6 cellular contexts compared by ENCODE assay signal in genomic region chr11:62592216-62592815, GRCh38. TPM values are rescaled to one million over a fixed set of nuclear protein-coding genes. Genes with fewer than 3 reads are reported as not detected.
DNase-seq lines count a peak whose midpoint lies in the region; ATAC-seq and TF ChIP-seq lines count a peak whose summit lies in the region.

No MANE protein-coding gene starts in this region.

- H3K27ac ChIP-seq in AG04450 (ENCODE audit: low read depth, low read length) (peak overlapping the region; percentile 80), gastroesophageal sphincter (peak overlapping the region; percentile 82 to 97 (median 92)), suprapubic skin (peak overlapping the region; percentile 95)

- no peaks in the 10 kb centered on the region; the same call in 1 of the 2 replicates for H3K9me3 ChIP-seq in AG04450 (ENCODE audit: control insufficient read depth, insufficient read depth, low read length)
- H3K9me3 ChIP-seq in NT2/D1 (ENCODE audit: insufficient read depth, low read length): no peaks in the 10 kb centered on the region
- H3K9me3 ChIP-seq in gastroesophageal sphincter: no peaks in the 10 kb centered on the region
- H3K9me3 ChIP-seq in suprapubic skin: no peaks in the 10 kb centered on the region

- H3K27me3 ChIP-seq in AG04450 (ENCODE audit: control insufficient read depth, insufficient read depth, low read length) (no peaks in the 10 kb centered on the region), NT2/D1 (ENCODE audit: insufficient read depth, insufficient read length) (no peaks in the 10 kb centered on the region), gastroesophageal sphincter (no peaks in the 10 kb centered on the region), suprapubic skin (no peaks in the 10 kb centered on the region)

- 8 to 35% methylated on average over 5 of the region's 11 CpGs for WGBS in gastroesophageal sphincter (ENCODE audit: low coverage in 1 of 2), 2 donors
- WGBS in suprapubic skin: 20% methylated on average over 8 of the region's 11 CpGs

- POLR2A ChIA-PET in AG04450 (lab: Yijun Ruan, JAX): interaction anchor here (1.0 to 2.6 kb wide), 19 partner anchors 9 to 249 kb away, joined by 3 to 67 read pairs (median 7); partner anchors contain the start of genes AHNAK, B3GAT3, C11orf98 and CSKMT

- H3K9ac ChIP-seq in NT2/D1 (ENCODE audit: insufficient read length, low read depth): peak overlapping the region; percentile 89

- H3K4me1 ChIP-seq in NT2/D1 (ENCODE audit: insufficient read depth, insufficient read length) (peaks cover 14% of the 10 kb centered on the region), gastroesophageal sphincter (peaks cover 0 to 52% (median 22%) of the 10 kb centered on the region in 3 donors), suprapubic skin (peaks cover 38% of the 10 kb centered on the region)

- TF ChIP-seq CTCF in AG04450 (IDR thresholded peaks at IDR 0.05; ENCODE audit: low read depth, low read length): no peak
- no peak for TF ChIP-seq CTCF in gastroesophageal sphincter (IDR thresholded peaks at IDR 0.05)
- no peak for TF ChIP-seq CTCF in suprapubic skin (IDR thresholded peaks at IDR 0.05)

- peaks cover 65% of the 10 kb centered on the region for H3K36me3 ChIP-seq in NT2/D1 (ENCODE audit: insufficient read depth, insufficient read length, low read length)
- peaks cover 0 to 59% of the 10 kb centered on the region in 2 donors for H3K36me3 ChIP-seq in gastroesophageal sphincter
- peaks cover 53% of the 10 kb centered on the region for H3K36me3 ChIP-seq in suprapubic skin

- CTCF ChIA-PET in AG04450 (lab: Charles Lee): interaction anchor here (0.6 to 3.9 kb wide), 12 partner anchors 8 to 198 kb away, joined by 3 to 14 read pairs (median 6); partner anchors contain the start of gene B3GAT3

- H3K4me3 ChIP-seq in AG04450 (ENCODE audit: low read depth, low read length) (peak overlapping the region; percentile 68), NT2/D1 (ENCODE audit: insufficient read length, low read depth) (peak overlapping the region; percentile 39), gastroesophageal sphincter (peak overlapping the region; percentile 39 to 57), suprapubic skin (peak overlapping the region; percentile 88)

- ATAC-seq in gastroesophageal sphincter: no peak
- ATAC-seq in HG02852 (IDR thresholded peaks at IDR 0.05; ENCODE audit: unreplicated experiment): no peak

- no peak for DNase-seq in AG04450 (ENCODE audit: low read depth, low spot score)
- no peak for DNase-seq in NT2/D1 (ENCODE audit: low read depth, low spot score)
- DNase-seq in suprapubic skin (ENCODE audit: low spot score in 2 of 2): no peak
- DNase-seq in effector CD8-positive, alpha-beta T cell (lab: John Stamatoyannopoulos, UW): no peak

- TF ChIP-seq POLR2A in gastroesophageal sphincter (IDR thresholded peaks at IDR 0.05) (no peak), suprapubic skin (IDR thresholded peaks at IDR 0.05) (no peak)

- TF ChIP-seq EP300 in gastroesophageal sphincter (IDR thresholded peaks at IDR 0.05) (no peak), suprapubic skin (IDR thresholded peaks at IDR 0.05) (no peak)

RNA-seq across cellular contexts. Expression of gene TUT1, which starts 1.0 kb away (rescaled TPM):
- 7.8 and 9.0 TPM in 2 replicates for polyA plus RNA-seq in AG04450 (2011; rRNA removed)
- 6.3 and 6.4 TPM in 2 replicates for polyA minus RNA-seq in AG04450 (2011; rRNA and poly(A)+ RNA removed)
- 1 to 10 TPM; 3.8 to 9.6 (median 7.6) TPM for total RNA-seq in gastroesophageal sphincter
- total RNA-seq in suprapubic skin: 10 to 100 TPM in 3 of 4 donors, 1 to 10 TPM in 1; 8.0 to 16.3 (median 12.5) TPM

RNA-seq across cellular contexts. Expression of gene MTA2, which starts 9.3 kb away (rescaled TPM):
- 22.9 and 36.7 TPM in 2 replicates for polyA plus RNA-seq in AG04450 (2011; rRNA removed)
- polyA minus RNA-seq in AG04450 (2011; rRNA and poly(A)+ RNA removed): 63.1 and 79.4 TPM in 2 replicates
- total RNA-seq in gastroesophageal sphincter (10 to 100 TPM; 67.9 to 88.7 (median 85.6) TPM), suprapubic skin (100 to 1,000 TPM; 107 to 125 (median 110) TPM)

RNA-seq across cellular contexts. Expression of gene EEF1G, which starts 18.6 kb away (rescaled TPM):
- 2,186 and 2,474 TPM in 2 replicates for polyA plus RNA-seq in AG04450 (2011; rRNA removed)
- 1,515 and 1,839 TPM in 2 replicates for polyA minus RNA-seq in AG04450 (2011; rRNA and poly(A)+ RNA removed)
- total RNA-seq in gastroesophageal sphincter (1,000 to 10,000 TPM; 1,070 to 1,712 (median 1,374) TPM), suprapubic skin (1,000 to 10,000 TPM; 1,221 to 2,946 (median 2,495) TPM)

RNA-seq across cellular contexts. Expression of gene EML3, which starts 20.3 kb away (rescaled TPM):
- 17.1 and 18.6 TPM in 2 replicates for polyA plus RNA-seq in AG04450 (2011; rRNA removed)
- polyA minus RNA-seq in AG04450 (2011; rRNA and poly(A)+ RNA removed): 15.8 and 18.9 TPM in 2 replicates
- 10 to 100 TPM; 25.4 to 36.7 (median 31.9) TPM for total RNA-seq in gastroesophageal sphincter
- total RNA-seq in suprapubic skin: 10 to 100 TPM; 43.1 to 74.8 (median 55.8) TPM

RNA-seq across cellular contexts. Expression of gene ROM1, which starts 20.7 kb away (rescaled TPM):
- polyA plus RNA-seq in AG04450 (2011; rRNA removed): 1.4 and 2.0 TPM in 2 replicates
- polyA minus RNA-seq in AG04450 (2011; rRNA and poly(A)+ RNA removed): 0.61 and 3.0 TPM in 2 replicates
- total RNA-seq in gastroesophageal sphincter (10 to 100 TPM in 3 of 4 donors, 1 to 10 TPM in 1; 3.0 to 18.3 (median 10.7) TPM), suprapubic skin (1 to 10 TPM in 3 of 4 donors, under 1 TPM in 1; 0.80 to 4.9 (median 2.3) TPM)
